ENCODE assay signal across 15 cellular contexts in genomic region chr22:18154821-18155390, GRCh38.
"Had no signal": no experiment of that assay in that cellular context is flagged by ENCODE, and none has a peak within 500 bp of the region (broad histone marks: within the 10 kb centered on the region; RNA-seq: fewer than 3 reads in every experiment).

No MANE protein-coding gene starts in this region.

- H3K9me3 Mint-ChIP-seq: activated T-helper 17 cell treated with anti-CD3 and anti-CD28 coated beads, Interleukin-2, amount 50 U/mL, for 72 hours had no signal

- H3K4me3 Mint-ChIP-seq: activated naive CD8-positive, alpha-beta T cell; activated T-helper 17 cell treated with anti-CD3 and anti-CD28 coated beads, Interleukin-2, amount 50 U/mL, for 72 hours had no signal

- ATAC-seq: activated T-helper 17 cell treated with anti-CD3 and anti-CD28 coated beads, Interleukin-2, amount 50 U/mL, for 72 hours; left cardiac atrium; mucosa of descending colon had no signal

- DNase-seq: activated CD4-positive, alpha-beta T cell treated with anti-CD3 and anti-CD28 coated beads, Interleukin-2, amount 50 U/mL, for 48 hours; activated CD4-positive, CD25-positive, alpha-beta regulatory T cell; activated CD8-positive, alpha-beta memory T cell treated with anti-CD3 and anti-CD28 coated beads, Interleukin-2, amount 50 U/mL, for 48 hours; anterior cingulate cortex; foreskin melanocyte; head of caudate nucleus; left cardiac atrium; mammary epithelial cell; mucosa of descending colon; ovary; stimulated activated CD4-positive, alpha-beta T cell treated with anti-CD3 and anti-CD28 coated beads, Interleukin-4, amount 100 ng/mL, for 24 hours had no signal

- H3K27me3 ChIP-seq: breast epithelium, ovary, SJSA1 had no signal

- H3K27ac ChIP-seq: ovary, SJSA1 had no signal

- H3K4me3 ChIP-seq: breast epithelium, mucosa of descending colon, ovary, SJSA1 had no signal

- H3K9me3 ChIP-seq: breast epithelium, mucosa of descending colon, ovary, SJSA1 had no signal

- H3K27me3 Mint-ChIP-seq: activated naive CD8-positive, alpha-beta T cell; activated T-helper 17 cell treated with anti-CD3 and anti-CD28 coated beads, Interleukin-2, amount 50 U/mL, for 72 hours had no signal

- H3K36me3 ChIP-seq: breast epithelium, ovary had no signal

- H3K27ac Mint-ChIP-seq: activated naive CD8-positive, alpha-beta T cell; activated T-helper 17 cell treated with anti-CD3 and anti-CD28 coated beads, Interleukin-2, amount 50 U/mL, for 72 hours had no signal
